12 cellular contexts compared by ENCODE assay signal in genomic region chr17:40352779-40353394, GRCh38. TPM values are rescaled to one million over a fixed set of nuclear protein-coding genes. Genes with fewer than 3 reads are reported as not detected.
A peak's percentile ranks its signal among the peaks of the same experiment; 100 is the strongest.
DNase-seq lines count a peak whose midpoint lies in the region; ATAC-seq and FAIRE-seq lines count a peak whose summit lies in the region.
"Had no signal": no experiment of that assay in that cellular context is flagged by ENCODE, and none has a peak within 500 bp of the region (broad histone marks: within the 10 kb centered on the region; RNA-seq: fewer than 3 reads in every experiment).

No MANE protein-coding gene starts in this region.

- H2BK15ac ChIP-seq in neuronal stem cell (ENCODE audit: low read length): no peak overlapping the region

- H3K27ac Mint-ChIP-seq in effector memory CD8-positive, alpha-beta T cell: peak overlapping the region; percentile 70 to 90

- H3K4me1 Mint-ChIP-seq in effector memory CD8-positive, alpha-beta T cell (ENCODE audit: low read depth in 2 of 2): peaks cover 22 to 44% of the 10 kb centered on the region in 2 donors

- no peak overlapping the region for H4K91ac ChIP-seq in neuronal stem cell (ENCODE audit: low read depth, low read length, poor library complexity)

- H3K23ac ChIP-seq in neuronal stem cell (ENCODE audit: low read depth, low read length, poor library complexity): peak overlapping the region; percentile 69

- peaks cover 3% of the 10 kb centered on the region for H3K79me1 ChIP-seq in neuronal stem cell (ENCODE audit: low read depth, low read length)

- H3K4me1 ChIP-seq in neuronal stem cell (ENCODE audit: control insufficient read depth in 2 of 2, insufficient read depth in 1 of 2, low read depth in 1 of 2, low read length in 2 of 2): peaks cover 37 to 42% of the 10 kb centered on the region in 2 donors

- no peak overlapping the region for H3K14ac ChIP-seq in neuronal stem cell (ENCODE audit: low read length)

- no peak overlapping the region for H3K18ac ChIP-seq in neuronal stem cell (ENCODE audit: low read length)

- H2AK5ac ChIP-seq in neuronal stem cell (ENCODE audit: low read depth, low read length): no peak overlapping the region

- no peaks in the 10 kb centered on the region for H3K27me3 Mint-ChIP-seq in effector memory CD8-positive, alpha-beta T cell

- no peak overlapping the region for H2BK12ac ChIP-seq in neuronal stem cell (ENCODE audit: low read length)

- H3K27ac ChIP-seq in neuronal stem cell (replicated peaks; ENCODE audit: low read length): no peak overlapping the region
- H3K27ac ChIP-seq: prostate gland, thyroid gland had no signal

- peak; percentile 80 for DNase-seq in HuH-7 (ENCODE audit: low spot score)
- peak; percentile 91 for DNase-seq in SIG-M5 (lab: John Stamatoyannopoulos, UW)
- DNase-seq in effector memory CD8-positive, alpha-beta T cell: no peak
- no peak for DNase-seq in neuronal stem cell (ENCODE audit: low spot score)
- DNase-seq in MG63: no peak
- DNase-seq in stimulated activated CD4-positive, alpha-beta T cell treated with anti-CD3 and anti-CD28 coated beads, Interleukin-1b, Interleukin-23, amount 100 ng/mL, for 48 hours: no peak
- DNase-seq in HTR-8/SVneo (ENCODE audit: insufficient read length, low spot score): no peak
- DNase-seq: thyroid gland had no signal

- no peak overlapping the region for H3K4ac ChIP-seq in neuronal stem cell (ENCODE audit: low read length)

- H3K36me3 ChIP-seq in neuronal stem cell (replicated peaks in 1 of 2; ENCODE audit: control insufficient read depth in 2 of 2, insufficient read depth in 2 of 2, low read length in 2 of 2) (peaks cover 11 to 42% of the 10 kb centered on the region in 2 donors), MG63 (peaks cover 66% of the 10 kb centered on the region)
- H3K36me3 ChIP-seq: prostate gland had no signal

- H3K4me2 ChIP-seq in neuronal stem cell (ENCODE audit: insufficient read depth, low read length, poor library complexity, severe bottlenecking): no peak overlapping the region

- H3K9me3 Mint-ChIP-seq in effector memory CD8-positive, alpha-beta T cell: no peaks in the 10 kb centered on the region

- H3K9ac ChIP-seq in neuronal stem cell (ENCODE audit: low read depth, low read length, poor library complexity): no peak overlapping the region

- H3K27me3 ChIP-seq in neuronal stem cell (ENCODE audit: control insufficient read depth in 3 of 3, insufficient read depth in 3 of 3, low read depth in 1 of 3, low read length in 3 of 3): no peaks in the 10 kb centered on the region
- no peaks in the 10 kb centered on the region for H3K27me3 ChIP-seq in MG63
- H3K27me3 ChIP-seq: thyroid gland had no signal

- H4K8ac ChIP-seq in neuronal stem cell (ENCODE audit: low read depth, low read length): no peak overlapping the region

- no peak overlapping the region for H3K4me3 ChIP-seq in neuronal stem cell (ENCODE audit: low read length in 2 of 2)
- H3K4me3 ChIP-seq in MG63: no peak overlapping the region
- H3K4me3 ChIP-seq: prostate gland, thyroid gland had no signal

- no CpG with 5 or more reads among the region's 9 CpGs for WGBS in neuronal stem cell (ENCODE audit: extremely low coverage in 2 of 2, insufficient read length in 2 of 2, insufficient replicate concordance in 1 of 2), 2 donors

- peak; percentile 24 for ATAC-seq in effector memory CD8-positive, alpha-beta T cell (replicated peaks)

- H2AFZ ChIP-seq in neuronal stem cell (ENCODE audit: low read length): no peak overlapping the region

- H3K36me3 Mint-ChIP-seq in effector memory CD8-positive, alpha-beta T cell (ENCODE audit: insufficient read depth): peaks cover 79% of the 10 kb centered on the region

- H2BK5ac ChIP-seq in neuronal stem cell (ENCODE audit: low read length): peak overlapping the region; percentile 83

- no peak overlapping the region for H2BK120ac ChIP-seq in neuronal stem cell (ENCODE audit: low read depth, low read length)

- H3K4me3 Mint-ChIP-seq in effector memory CD8-positive, alpha-beta T cell: peak overlapping the region in 1 of 2 donors; percentile 31

- no peak for FAIRE-seq in HTR-8/SVneo (lab: Jason Lieb, UNC)
- FAIRE-seq: islet of Langerhans had no signal

- H3K9me3 ChIP-seq in neuronal stem cell (replicated peaks in 1 of 2; ENCODE audit: control insufficient read depth in 2 of 2, insufficient read depth in 1 of 2, low read depth in 1 of 2, low read length in 2 of 2) (no peaks in the 10 kb centered on the region), MG63 (no peaks in the 10 kb centered on the region)
- H3K9me3 ChIP-seq: prostate gland, thyroid gland had no signal

RNA-seq across cellular contexts. Expression of gene GJD3, which starts 11.7 kb away (rescaled TPM):
- polyA plus RNA-seq in neuronal stem cell (2013, experiment 1 of 2): 0.08 TPM
- polyA plus RNA-seq in neuronal stem cell (2013, experiment 2 of 2): 0.07 TPM
- not detected in 2 replicates for total RNA-seq in MG63 (2014; rRNA removed; shearing (Covaris generic); ENCODE audit: low replicate concordance)
- total RNA-seq: M059J; T-helper 2 cell treated with Interferon-gamma antibody and Interleukin-4, amounts not matched to agents 100 ng/mL and 5 ng/mL, for 36 hours had no signal

RNA-seq across cellular contexts. Expression of gene RARA, which starts 43.9 kb away (rescaled TPM):
- 14.9 TPM for polyA plus RNA-seq in neuronal stem cell (2013, experiment 1 of 2)
- polyA plus RNA-seq in neuronal stem cell (2013, experiment 2 of 2): 15.3 TPM
- 8.9 and 11.2 TPM in 2 replicates for total RNA-seq in MG63 (2014; rRNA removed; shearing (Covaris generic); ENCODE audit: low replicate concordance)

Comparison
In these comparisons a context has a peak if more than half of its experiments do, and no peak if none do; other contexts are left out.
1. DNase-seq: peak in HuH-7 (single experiment) and SIG-M5 (single experiment); none in effector memory CD8-positive, alpha-beta T cell (0 of 3), neuronal stem cell (single experiment), MG63 (single experiment), stimulated activated CD4-positive, alpha-beta T cell treated with anti-CD3 and anti-CD28 coated beads, Interleukin-1b, Interleukin-23, amount 100 ng/mL, for 48 hours (single experiment) and HTR-8/SVneo (single experiment).